ENCODE assay signal across 1 cellular context in genomic region chr3:187368251-187368733, GRCh38.
TF ChIP-seq lines count a peak whose summit lies in the region.

TSS of gene RTP4 (plus strand) at chr3:187368385. CDS start at chr3:187368442, 57 bp downstream.

TF ChIP-seq in HepG2, 621 proteins besides CTCF, POLR2A, EP300 and RAD21 (continued from another document):
- TF ChIP-seq, protein P1, sequence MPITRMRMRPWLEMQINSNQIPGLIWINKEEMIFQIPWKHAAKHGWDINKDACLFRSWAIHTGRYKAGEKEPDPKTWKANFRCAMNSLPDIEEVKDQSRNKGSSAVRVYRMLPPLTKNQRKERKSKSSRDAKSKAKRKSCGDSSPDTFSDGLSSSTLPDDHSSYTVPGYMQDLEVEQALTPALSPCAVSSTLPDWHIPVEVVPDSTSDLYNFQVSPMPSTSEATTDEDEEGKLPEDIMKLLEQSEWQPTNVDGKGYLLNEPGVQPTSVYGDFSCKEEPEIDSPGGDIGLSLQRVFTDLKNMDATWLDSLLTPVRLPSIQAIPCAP (CRISPR knock-in tag; IDR thresholded peaks at IDR 0.05; ENCODE audit: low read depth) = peak; percentile 72; the same call in 1 of the 2 replicates
- no peak for TF ChIP-seq ZNF557 (CRISPR knock-in tag; IDR thresholded peaks at IDR 0.05)
